ENCODE assay signal across 8 cellular contexts in genomic region chr12:122895290-122895689, GRCh38. TPM values are rescaled to one million over a fixed set of nuclear protein-coding genes. Genes with fewer than 3 reads are reported as not detected.
DNase-seq lines count a peak whose midpoint lies in the region; ATAC-seq, FAIRE-seq and TF ChIP-seq lines count a peak whose summit lies in the region.

No MANE protein-coding gene starts in this region.

- H3K4me3 ChIP-seq in A549 (peak overlapping the region; percentile 89), colonic mucosa (peak overlapping the region; percentile 53), mononuclear cell (ENCODE audit: low read length) (peak overlapping the region; percentile 93)

- no peak for FAIRE-seq in A549 (lab: Jason Lieb, UNC)

- no peak for TF ChIP-seq RAD21 in A549 (conservative IDR thresholded peaks at IDR 0.05 in 1 of 2, IDR thresholded peaks at IDR 0.05 in 1 of 2)

- TF ChIP-seq CTCF in A549 (IDR thresholded peaks at IDR 0.05) (no peak), colonic mucosa (IDR thresholded peaks at IDR 0.05) (no peak)

- peaks cover 6% of the 10 kb centered on the region; the same call in 1 of the 2 replicates for H3K36me3 ChIP-seq in KOPT-K1 (ENCODE audit: insufficient read depth, low read length)
- no peaks in the 10 kb centered on the region for H3K36me3 ChIP-seq in colonic mucosa

- POLR2A ChIA-PET in A549 (lab: Yijun Ruan, JAX), result no interaction called here

- H3K27ac ChIP-seq in A549 (peak overlapping the region; percentile 89 to 97), KOPT-K1 (ENCODE audit: low read depth, low read length, poor library complexity, severe bottlenecking) (peak overlapping the region; percentile 87), colonic mucosa (peak overlapping the region; percentile 72)

- ATAC-seq in A549 (peak in 1 of 2 experiments; percentile 7; a peak in 3 of 6 replicates), HG03095 (IDR thresholded peaks at IDR 0.05; ENCODE audit: unreplicated experiment) (no peak), HG03354 (IDR thresholded peaks at IDR 0.05; ENCODE audit: poor library complexity, severe bottlenecking, unreplicated experiment) (no peak), HG03280 (IDR thresholded peaks at IDR 0.05; ENCODE audit: unreplicated experiment) (no peak)

- DNase-seq in A549 (ENCODE audit: low read depth in 1 of 2, low spot score in 1 of 2) (no peak), colonic mucosa (no peak), DMS 273 treated with DMSO at 0.1 percent for 48 hours (lab: John Stamatoyannopoulos, UW) (no peak)

- 9% methylated on average over 8 of the region's 8 CpGs for WGBS in A549 (ENCODE audit: missing lambda C conversion rate)

- H3K4me1 ChIP-seq in A549, result peaks cover 58% of the 10 kb centered on the region
- H3K4me1 ChIP-seq in colonic mucosa, result peaks cover 5% of the 10 kb centered on the region
- H3K4me1 ChIP-seq in mononuclear cell (ENCODE audit: insufficient read depth, low read length), result peaks cover 92% of the 10 kb centered on the region

- no peak for TF ChIP-seq EP300 in A549 (IDR thresholded peaks at IDR 0.05)

- H3K9ac ChIP-seq in colonic mucosa (ENCODE audit: low read depth in 2 of 2, low read length in 2 of 2), result peak overlapping the region; percentile 87 to 100

- H3K4me2 ChIP-seq in A549, result peak overlapping the region; percentile 91

- H3K27me3 ChIP-seq in colonic mucosa (no peaks in the 10 kb centered on the region), mononuclear cell (ENCODE audit: insufficient read depth, low read length) (no peaks in the 10 kb centered on the region)

- CTCF ChIA-PET in A549 (lab: Yijun Ruan, JAX), result interaction anchor here (1.2 to 4.9 kb wide), 3 partner anchors 10 to 35 kb away, joined by 3 to 28 read pairs (median 10); no protein-coding TSS in a partner anchor

- intact Hi-C loops in colonic mucosa (cut with DNase I), result no loop called here

- H3K9me3 ChIP-seq in A549, result no peaks in the 10 kb centered on the region
- no peaks in the 10 kb centered on the region for H3K9me3 ChIP-seq in KOPT-K1 (ENCODE audit: insufficient read depth, low read length, poor library complexity, severe bottlenecking)
- no peaks in the 10 kb centered on the region for H3K9me3 ChIP-seq in colonic mucosa
- no peaks in the 10 kb centered on the region for H3K9me3 ChIP-seq in mononuclear cell (ENCODE audit: low read depth, low read length)

- TF ChIP-seq POLR2A in A549 (IDR thresholded peaks at IDR 0.05; ENCODE audit: low read length), result no peak

TF ChIP-seq in A549, 52 proteins besides CTCF, POLR2A, EP300 and RAD21:
- no peak for TF ChIP-seq BHLHE40 (IDR thresholded peaks at IDR 0.05; ENCODE audit: low read depth, low read length)
TF ChIP-seq in A549: peak in this region for 0.

RNA-seq across cellular contexts. Expression of gene VPS37B, which starts 0.6 kb away (rescaled TPM):
- polyA plus RNA-seq in A549 (2011; rRNA removed), result 14.4 and 18.6 TPM in 2 replicates
- polyA plus RNA-seq in A549 (2012; cell fraction: cytosol; rRNA removed), result 21.2 and 21.5 TPM in 2 replicates
- 27.6 and 29.8 TPM in 2 replicates for polyA plus RNA-seq in A549 (2012; cell fraction: nucleus; rRNA removed)
- 16.0 to 17.0 TPM (median 16.2 TPM) in 3 replicates for polyA plus RNA-seq in A549 (2017; fragmentation: RNase III; extraction: RNeasy Plus Mini Kit Qiagen cat#74134 plus additional on column Dnase treatment)
- polyA minus RNA-seq in A549 (2011; rRNA and poly(A)+ RNA removed), result 12.1 and 14.6 TPM in 2 replicates
- total RNA-seq in colonic mucosa, result 10 to 100 TPM; 64.8 to 73.5 TPM
- 78.3 TPM for total RNA-seq in mononuclear cell
